Comparison of ENCODE assay signal across 17 cellular contexts in genomic region chr5:181039961-181040915, GRCh38. TPM values are rescaled to one million over a fixed set of nuclear protein-coding genes. Genes with fewer than 3 reads are reported as not detected.
DNase-seq lines count a peak whose midpoint lies in the region; ATAC-seq and TF ChIP-seq lines count a peak whose summit lies in the region.
"Had no signal": no experiment of that assay in that cellular context is flagged by ENCODE, and none has a peak within 500 bp of the region (broad histone marks: within the 10 kb centered on the region; RNA-seq: fewer than 3 reads in every experiment).

Gene BTNL9, plus strand, starts transcription at chr5:181040266. Its CDS starts 5,224 bp downstream, at chr5:181045490.

- no peak for TF ChIP-seq CTCF in ascending aorta (IDR thresholded peaks at IDR 0.05)
- no peak for TF ChIP-seq CTCF in heart right ventricle (IDR thresholded peaks at IDR 0.05)
- no peak for TF ChIP-seq CTCF in omental fat pad (IDR thresholded peaks at IDR 0.05)
- no peak for TF ChIP-seq CTCF in tibial nerve (IDR thresholded peaks at IDR 0.05)

- H3K9me3 ChIP-seq in ascending aorta (no peaks in the 10 kb centered on the region), heart right ventricle (no peaks in the 10 kb centered on the region), tibial nerve (no peaks in the 10 kb centered on the region)

- peak in 2 of 8 donors; percentile 12 to 13 for ATAC-seq in heart right ventricle
- ATAC-seq in omental fat pad (ENCODE audit: low FRiP score), result no peak
- ATAC-seq in HG03571 (IDR thresholded peaks at IDR 0.05; ENCODE audit: unreplicated experiment), result no peak
- no peak for ATAC-seq in GM18907 (IDR thresholded peaks at IDR 0.05; ENCODE audit: unreplicated experiment)
- ATAC-seq in left colon, result no peak
- ATAC-seq: activated CD8-positive, alpha-beta T cell treated with anti-CD3 and anti-CD28 coated beads, Interleukin-2, amount 10 ng/mL, durations not matched to agents 7 days and 5 days; activated T-cell treated with anti-CD3 and anti-CD28 coated beads, Interleukin-2, amount 50 U/mL, for 72 hours; stimulated activated effector memory CD8-positive, alpha-beta T cell treated with anti-CD3 and anti-CD28 coated beads, Interleukin-12 subunit alpha, Interleukin-12 subunit beta, amount 100 ng/mL, for 72 hours; WTC11 had no signal

- H3K27me3 ChIP-seq in ascending aorta, result no peaks in the 10 kb centered on the region
- peaks cover 0 to 35% (median 20%) of the 10 kb centered on the region in 7 donors for H3K27me3 ChIP-seq in heart right ventricle
- H3K27me3 ChIP-seq in tibial nerve, result peaks cover 0 to 17% of the 10 kb centered on the region in 2 donors

- WGBS in heart right ventricle, 2 donors, result 54 to 58% methylated on average over 24 of the region's 24 CpGs
- 70 to 72% methylated on average over 24 of the region's 24 CpGs for WGBS in tibial nerve, 2 donors

- H3K36me3 ChIP-seq in ascending aorta, result no peaks in the 10 kb centered on the region
- H3K36me3 ChIP-seq in heart right ventricle, result no peaks in the 10 kb centered on the region
- no peaks in the 10 kb centered on the region for H3K36me3 ChIP-seq in tibial nerve

- no peak for TF ChIP-seq POLR2A in tibial nerve (IDR thresholded peaks at IDR 0.05)

- intact Hi-C loops in ascending aorta (cut with DNase I), result no loop called here
- intact Hi-C loops in heart right ventricle (cut with DNase I), result loop anchor here in 5 of 10 donors (5.0 to 10.0 kb wide), 7 partner anchors 117 to 245 kb away; partner anchors contain the start of gene MGAT1 (in 1 of the 5)
- intact Hi-C loops in left colon (cut with DNase I, micrococcal nuclease), result no loop called here

- H3K4me3 ChIP-seq in ascending aorta (no peak within 1 kb of the TSS), heart right ventricle (peak within 1 kb of the TSS; percentile 30 to 62 (median 49)), tibial nerve (peak within 1 kb of the TSS in 1 of 4 donors; percentile 25)
- H3K4me3 ChIP-seq: smooth muscle cell had no signal

- no peak for DNase-seq in ascending aorta (ENCODE audit: low spot score in 2 of 2)
- DNase-seq in heart right ventricle, result no peak
- DNase-seq in omental fat pad (ENCODE audit: low spot score), result no peak
- DNase-seq in tibial nerve (ENCODE audit: low spot score in 2 of 2), result no peak
- no peak for DNase-seq in HuH-7 (ENCODE audit: low spot score)
- no peak for DNase-seq in left colon
- DNase-seq: activated CD8-positive, alpha-beta T cell treated with anti-CD3 and anti-CD28 coated beads, Interleukin-2, amount 10 ng/mL, durations not matched to agents 7 days and 5 days; activated naive CD8-positive, alpha-beta T cell treated with anti-CD3 and anti-CD28 coated beads, Interleukin-2, amount 10 ng/mL, durations not matched to agents 7 days and 5 days; activated T-cell treated with anti-CD3 and anti-CD28 coated beads, Interleukin-2, amount 50 U/mL, for 72 hours; central memory CD4-positive, alpha-beta T cell; NCI-H446; SIG-M5 had no signal

- H3K4me1 ChIP-seq in ascending aorta (no peaks in the 10 kb centered on the region), heart right ventricle (peaks cover 0 to 45% (median 2%) of the 10 kb centered on the region in 9 donors), tibial nerve (no peaks in the 10 kb centered on the region)

- H3K27ac ChIP-seq in ascending aorta, result no peak within 1 kb of the TSS
- H3K27ac ChIP-seq in heart right ventricle, result peak within 1 kb of the TSS; percentile 64 to 92 (median 81)
- H3K27ac ChIP-seq in tibial nerve, result no peak within 1 kb of the TSS

- TF ChIP-seq EP300 in tibial nerve (IDR thresholded peaks at IDR 0.05), result no peak

RNA-seq across cellular contexts. Expression of gene BTNL9, which starts in this region (rescaled TPM):
- total RNA-seq in ascending aorta (105 TPM), heart right ventricle (100 to 1,000 TPM in 2 of 10 donors, 10 to 100 TPM in 8; 16.0 to 140 (median 29.2) TPM), omental fat pad (100 to 1,000 TPM in 3 of 4 donors, 10 to 100 TPM in 1; 42.0 to 649 (median 160) TPM), tibial nerve (10 to 100 TPM; 24.9 to 54.9 (median 47.5) TPM), left colon (1 to 10 TPM; 4.1 to 4.9 TPM)
- 100 to 1,000 TPM in 1 of 2 donors, 10 to 100 TPM in 1; 38.8 to 254 TPM for polyA plus RNA-seq in heart right ventricle
- total RNA-seq: activated CD8-positive, alpha-beta T cell treated with anti-CD3 and anti-CD28 coated beads, Interleukin-2, amount 10 ng/mL, durations not matched to agents 7 days and 5 days; activated naive CD8-positive, alpha-beta T cell treated with anti-CD3 and anti-CD28 coated beads, Interleukin-2, amount 10 ng/mL, durations not matched to agents 7 days and 5 days; smooth muscle cell had no signal
- polyA plus RNA-seq: smooth muscle cell had no signal

Comparison
In these comparisons a context has a peak if more than half of its experiments do, and no peak if none do; other contexts are left out.
1. H3K27ac ChIP-seq: peak in heart right ventricle (10 of 10); none in ascending aorta (0 of 2) and tibial nerve (0 of 4).
2. H3K4me3 ChIP-seq: peak in heart right ventricle (10 of 10); none in ascending aorta (0 of 2).